In genomic region chr14:55762595-55763232, GRCh38 we compare ENCODE assay signal across 12 cellular contexts.
A peak's percentile ranks its signal among the peaks of the same experiment; 100 is the strongest.
DNase-seq lines count a peak whose midpoint lies in the region; ATAC-seq and TF ChIP-seq lines count a peak whose summit lies in the region.
"Had no signal": no experiment of that assay in that cellular context is flagged by ENCODE, and none has a peak within 500 bp of the region (broad histone marks: within the 10 kb centered on the region; RNA-seq: fewer than 3 reads in every experiment).

No MANE protein-coding gene starts in this region.

- peaks cover 14% of the 10 kb centered on the region for H3K4me1 Mint-ChIP-seq in activated CD8-positive, alpha-beta memory T cell treated with anti-CD3 and anti-CD28 coated beads, Interleukin-2, amount 10 ng/mL, durations not matched to agents 7 days and 5 days
- peaks cover 45% of the 10 kb centered on the region for H3K4me1 Mint-ChIP-seq in neural crest cell

- no peak overlapping the region for H3K4me3 ChIP-seq in tibial artery
- H3K4me3 ChIP-seq: MG63, pancreas had no signal

- no peak for DNase-seq in activated CD8-positive, alpha-beta memory T cell treated with anti-CD3 and anti-CD28 coated beads, Interleukin-2, amount 10 ng/mL, durations not matched to agents 7 days and 5 days
- no peak for DNase-seq in activated CD8-positive, alpha-beta memory T cell treated with anti-CD3 and anti-CD28 coated beads for 24 hours
- DNase-seq in neural crest cell (ENCODE audit: low read depth, low spot score) (no peak), tibial artery (no peak), cardiac septum (ENCODE audit: low spot score) (no peak)
- DNase-seq: mammary epithelial cell, MG63, pancreas had no signal

- no peaks in the 10 kb centered on the region for H3K4me1 ChIP-seq in tibial artery
- H3K4me1 ChIP-seq: pancreas had no signal

- CTCF ChIA-PET in activated CD8-positive, alpha-beta memory T cell treated with anti-CD3 and anti-CD28 coated beads, Interleukin-2, amount 10 ng/mL, durations not matched to agents 7 days and 5 days (lab: Charles Lee): no interaction called here

- H3K36me3 ChIP-seq in tibial artery: no peaks in the 10 kb centered on the region
- H3K36me3 ChIP-seq: MG63, pancreas had no signal

- no peak for ATAC-seq in activated CD8-positive, alpha-beta memory T cell treated with anti-CD3 and anti-CD28 coated beads, Interleukin-2, amount 10 ng/mL, durations not matched to agents 7 days and 5 days
- ATAC-seq in GM21529 (IDR thresholded peaks at IDR 0.05; ENCODE audit: unreplicated experiment) (peak; percentile 87), HG03432 (IDR thresholded peaks at IDR 0.05; ENCODE audit: unreplicated experiment) (peak; percentile 81), HG03175 (IDR thresholded peaks at IDR 0.05; ENCODE audit: unreplicated experiment) (no peak)
- ATAC-seq: Panc1, pancreas had no signal

- no peaks in the 10 kb centered on the region for H3K27me3 ChIP-seq in tibial artery
- H3K27me3 ChIP-seq: MG63, pancreas had no signal

- H3K36me3 Mint-ChIP-seq in activated CD8-positive, alpha-beta memory T cell treated with anti-CD3 and anti-CD28 coated beads, Interleukin-2, amount 10 ng/mL, durations not matched to agents 7 days and 5 days: peaks cover 1% of the 10 kb centered on the region
- H3K36me3 Mint-ChIP-seq in neural crest cell (ENCODE audit: low read depth): no peaks in the 10 kb centered on the region

- no peak overlapping the region for H3K27ac Mint-ChIP-seq in activated CD8-positive, alpha-beta memory T cell treated with anti-CD3 and anti-CD28 coated beads, Interleukin-2, amount 10 ng/mL, durations not matched to agents 7 days and 5 days
- H3K27ac Mint-ChIP-seq in neural crest cell (ENCODE audit: unreplicated experiment): peak overlapping the region; percentile 79

- H3K9me3 Mint-ChIP-seq in activated CD8-positive, alpha-beta memory T cell treated with anti-CD3 and anti-CD28 coated beads, Interleukin-2, amount 10 ng/mL, durations not matched to agents 7 days and 5 days (ENCODE audit: low read depth): no peaks in the 10 kb centered on the region
- peaks cover 7% of the 10 kb centered on the region for H3K9me3 Mint-ChIP-seq in neural crest cell

- no peak overlapping the region for H3K27ac ChIP-seq in tibial artery
- H3K27ac ChIP-seq: pancreas had no signal

- H3K27me3 Mint-ChIP-seq in activated CD8-positive, alpha-beta memory T cell treated with anti-CD3 and anti-CD28 coated beads, Interleukin-2, amount 10 ng/mL, durations not matched to agents 7 days and 5 days: peaks cover 8% of the 10 kb centered on the region
- H3K27me3 Mint-ChIP-seq in neural crest cell (ENCODE audit: low read depth): peaks cover 2% of the 10 kb centered on the region

- H3K9me3 ChIP-seq in tibial artery: no peaks in the 10 kb centered on the region
- H3K9me3 ChIP-seq: MG63, pancreas had no signal

- TF ChIP-seq CTCF in neural crest cell (conservative IDR thresholded peaks at IDR 0.05) (no peak), tibial artery (IDR thresholded peaks at IDR 0.05) (no peak)

- intact Hi-C loops in tibial artery (cut with DNase I; ENCODE audit: low total_unique reads) (no loop called here), cardiac septum (cut with DNase I) (no loop called here)

- H3K4me3 Mint-ChIP-seq in activated CD8-positive, alpha-beta memory T cell treated with anti-CD3 and anti-CD28 coated beads, Interleukin-2, amount 10 ng/mL, durations not matched to agents 7 days and 5 days: peak overlapping the region; percentile 2
- H3K4me3 Mint-ChIP-seq in neural crest cell: no peak overlapping the region

Comparison
In these comparisons a context has a peak if more than half of its experiments do, and no peak if none do; other contexts are left out.
1. ATAC-seq: peak in GM21529 (single experiment) and HG03432 (single experiment); none in activated CD8-positive, alpha-beta memory T cell treated with anti-CD3 and anti-CD28 coated beads, Interleukin-2, amount 10 ng/mL, durations not matched to agents 7 days and 5 days (single experiment) and HG03175 (single experiment).